In genomic region chr9:37999501-38000189, GRCh38 we compare ENCODE assay signal across 9 cellular contexts.
A peak's percentile ranks its signal among the peaks of the same experiment; 100 is the strongest.
DNase-seq lines count a peak whose midpoint lies in the region; ATAC-seq, FAIRE-seq and TF ChIP-seq lines count a peak whose summit lies in the region.
"Had no signal": no experiment of that assay in that cellular context is flagged by ENCODE, and none has a peak within 500 bp of the region (broad histone marks: within the 10 kb centered on the region; RNA-seq: fewer than 3 reads in every experiment).

No MANE protein-coding gene starts in this region.

- H3K9me3 Mint-ChIP-seq in nephron, result no peaks in the 10 kb centered on the region
- H3K9me3 Mint-ChIP-seq: CD4-positive, alpha-beta T cell had no signal

- H3K9me3 ChIP-seq in AG04450 (ENCODE audit: control insufficient read depth, insufficient read depth, low read length), result no peaks in the 10 kb centered on the region

- peaks cover 71% of the 10 kb centered on the region for H3K4me1 Mint-ChIP-seq in nephron

- H3K27ac Mint-ChIP-seq in nephron, result peak overlapping the region; percentile 64 to 89 (median 67)
- H3K27ac Mint-ChIP-seq: CD4-positive, alpha-beta T cell had no signal

- ATAC-seq in GM21576 (IDR thresholded peaks at IDR 0.05; ENCODE audit: unreplicated experiment), result no peak

- H3K27me3 Mint-ChIP-seq in nephron (ENCODE audit: low read depth), result peaks cover 4% of the 10 kb centered on the region
- H3K27me3 Mint-ChIP-seq: CD4-positive, alpha-beta T cell had no signal

- CTCF ChIA-PET in AG04450 (lab: Charles Lee), result interaction anchor here (0.6 to 1.1 kb wide), 2 partner anchors 88 to 594 kb away, joined by 3 to 5 read pairs; no protein-coding TSS in a partner anchor

- in situ Hi-C loops in KBM-7 (cut with MboI; ENCODE audit: low pct_unique_long_range_greater_than_20kb, low sequenced_read_pairs), result no loop called here

- H3K27me3 ChIP-seq in AG04450 (ENCODE audit: control insufficient read depth, insufficient read depth, low read length), result no peaks in the 10 kb centered on the region
- no peaks in the 10 kb centered on the region for H3K27me3 ChIP-seq in bronchial epithelial cell (ENCODE audit: control insufficient read depth, insufficient read depth, low read length)

- FAIRE-seq in bronchial epithelial cell (lab: Jason Lieb, UNC), result no peak

- H3K4me3 Mint-ChIP-seq in nephron, result no peak overlapping the region
- H3K4me3 Mint-ChIP-seq: CD4-positive, alpha-beta T cell had no signal

- DNase-seq in AG04450 (ENCODE audit: low read depth, low spot score) (no peak), KBM-7 (peak; percentile 12), bronchial epithelial cell (ENCODE audit: low read depth) (peak; percentile 77), NCI-H2029 (lab: John Stamatoyannopoulos, UW) (no peak), SK-N-DZ (ENCODE audit: low spot score) (no peak)
- DNase-seq in activated CD4-positive, CD25-positive, alpha-beta regulatory T cell (lab: John Stamatoyannopoulos, UW), result no peak
- DNase-seq: CD4-positive, alpha-beta T cell had no signal

- POLR2A ChIA-PET in AG04450 (lab: Yijun Ruan, JAX), result interaction anchor here (1.1 kb wide), 1 partner anchor 9 kb away, joined by 3 read pairs; no protein-coding TSS in a partner anchor

- H3K36me3 Mint-ChIP-seq in nephron (ENCODE audit: low read depth), result no peaks in the 10 kb centered on the region

- no peak for TF ChIP-seq CTCF in AG04450 (IDR thresholded peaks at IDR 0.05; ENCODE audit: low read depth, low read length)
- no peak for TF ChIP-seq CTCF in bronchial epithelial cell (IDR thresholded peaks at IDR 0.05; ENCODE audit: insufficient read depth, low read length, severe bottlenecking)
- no peak for TF ChIP-seq CTCF in nephron (IDR thresholded peaks at IDR 0.05; ENCODE audit: unreplicated experiment in 3 of 3)

- H3K36me3 ChIP-seq in bronchial epithelial cell (ENCODE audit: control insufficient read depth, insufficient read depth, low read length), result peaks cover 2% of the 10 kb centered on the region

- H3K4me3 ChIP-seq in AG04450 (ENCODE audit: low read depth, low read length), result no peak overlapping the region
- no peak overlapping the region for H3K4me3 ChIP-seq in bronchial epithelial cell (ENCODE audit: low read depth, low read length)

- peak overlapping the region; percentile 39 for H3K27ac ChIP-seq in AG04450 (ENCODE audit: low read depth, low read length)

Comparison
In these comparisons a context has a peak if more than half of its experiments do, and no peak if none do; other contexts are left out.
1. DNase-seq: peak in KBM-7 (single experiment) and bronchial epithelial cell (single experiment); none in AG04450 (single experiment), NCI-H2029 (single experiment), activated CD4-positive, CD25-positive, alpha-beta regulatory T cell (0 of 4) and SK-N-DZ (single experiment).